2 cellular contexts compared by ENCODE assay signal in genomic region chr20:34954905-34955231, GRCh38.
A peak's percentile ranks its signal among the peaks of the same experiment; 100 is the strongest.
TF ChIP-seq lines count a peak whose summit lies in the region.

No MANE protein-coding gene starts in this region.

TF ChIP-seq in HCT116, 20 proteins besides CTCF, POLR2A, EP300 and RAD21 (continued from another document):
- TF ChIP-seq SRF (IDR thresholded peaks at IDR 0.05; ENCODE audit: low read depth), result peak; percentile 19

TF ChIP-seq in neural cell, 6 proteins besides CTCF, POLR2A, EP300 and RAD21 (continued from another document):
- TF ChIP-seq, protein P1, sequence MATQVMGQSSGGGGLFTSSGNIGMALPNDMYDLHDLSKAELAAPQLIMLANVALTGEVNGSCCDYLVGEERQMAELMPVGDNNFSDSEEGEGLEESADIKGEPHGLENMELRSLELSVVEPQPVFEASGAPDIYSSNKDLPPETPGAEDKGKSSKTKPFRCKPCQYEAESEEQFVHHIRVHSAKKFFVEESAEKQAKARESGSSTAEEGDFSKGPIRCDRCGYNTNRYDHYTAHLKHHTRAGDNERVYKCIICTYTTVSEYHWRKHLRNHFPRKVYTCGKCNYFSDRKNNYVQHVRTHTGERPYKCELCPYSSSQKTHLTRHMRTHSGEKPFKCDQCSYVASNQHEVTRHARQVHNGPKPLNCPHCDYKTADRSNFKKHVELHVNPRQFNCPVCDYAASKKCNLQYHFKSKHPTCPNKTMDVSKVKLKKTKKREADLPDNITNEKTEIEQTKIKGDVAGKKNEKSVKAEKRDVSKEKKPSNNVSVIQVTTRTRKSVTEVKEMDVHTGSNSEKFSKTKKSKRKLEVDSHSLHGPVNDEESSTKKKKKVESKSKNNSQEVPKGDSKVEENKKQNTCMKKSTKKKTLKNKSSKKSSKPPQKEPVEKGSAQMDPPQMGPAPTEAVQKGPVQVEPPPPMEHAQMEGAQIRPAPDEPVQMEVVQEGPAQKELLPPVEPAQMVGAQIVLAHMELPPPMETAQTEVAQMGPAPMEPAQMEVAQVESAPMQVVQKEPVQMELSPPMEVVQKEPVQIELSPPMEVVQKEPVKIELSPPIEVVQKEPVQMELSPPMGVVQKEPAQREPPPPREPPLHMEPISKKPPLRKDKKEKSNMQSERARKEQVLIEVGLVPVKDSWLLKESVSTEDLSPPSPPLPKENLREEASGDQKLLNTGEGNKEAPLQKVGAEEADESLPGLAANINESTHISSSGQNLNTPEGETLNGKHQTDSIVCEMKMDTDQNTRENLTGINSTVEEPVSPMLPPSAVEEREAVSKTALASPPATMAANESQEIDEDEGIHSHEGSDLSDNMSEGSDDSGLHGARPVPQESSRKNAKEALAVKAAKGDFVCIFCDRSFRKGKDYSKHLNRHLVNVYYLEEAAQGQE (IDR thresholded peaks at IDR 0.05; ENCODE audit: borderline replicate concordance), result no peak
- TF ChIP-seq MXI1 (conservative IDR thresholded peaks at IDR 0.05; ENCODE audit: poor library complexity, severe bottlenecking), result no peak
